Comparison of ENCODE assay signal across 2 cellular contexts in genomic region chr19:50646074-50646807, GRCh38.
TF ChIP-seq lines count a peak whose summit lies in the region.

No MANE protein-coding gene starts in this region.

TF ChIP-seq in HCT116, 20 proteins besides CTCF, POLR2A, EP300 and RAD21 (continued from another document):
- TF ChIP-seq TCF7L2 (IDR thresholded peaks at IDR 0.05; ENCODE audit: borderline replicate concordance, extremely low read depth, insufficient read depth, insufficient read length) (no peak), ZFX (IDR thresholded peaks at IDR 0.05) (no peak), REST (IDR thresholded peaks at IDR 0.05; ENCODE audit: low read depth) (no peak)

TF ChIP-seq in HepG2, 621 proteins besides CTCF, POLR2A, EP300 and RAD21:
- no peak for TF ChIP-seq DMTF1 (CRISPR knock-in tag; IDR thresholded peaks at IDR 0.05)
- no peak for TF ChIP-seq KDM4B (CRISPR knock-in tag; IDR thresholded peaks at IDR 0.05)
- no peak for TF ChIP-seq MNT (IDR thresholded peaks at IDR 0.05)
- no peak for TF ChIP-seq ZNF646 (CRISPR knock-in tag; IDR thresholded peaks at IDR 0.05)
- TF ChIP-seq HDAC2 (CRISPR knock-in tag; IDR thresholded peaks at IDR 0.05), result no peak
- no peak for TF ChIP-seq CREBL2 (CRISPR knock-in tag; IDR thresholded peaks at IDR 0.05; ENCODE audit: borderline replicate concordance)
- TF ChIP-seq ZNF124 (CRISPR knock-in tag; IDR thresholded peaks at IDR 0.05), result no peak
- TF ChIP-seq HOXD1 (CRISPR knock-in tag; IDR thresholded peaks at IDR 0.05), result no peak
- no peak for TF ChIP-seq AHR (CRISPR knock-in tag; IDR thresholded peaks at IDR 0.05)
- no peak for TF ChIP-seq SCMH1 (CRISPR knock-in tag; IDR thresholded peaks at IDR 0.05; ENCODE audit: borderline replicate concordance)
- no peak for TF ChIP-seq ZFY (CRISPR knock-in tag; IDR thresholded peaks at IDR 0.05)
- no peak for TF ChIP-seq ZNF660 (CRISPR knock-in tag; IDR thresholded peaks at IDR 0.05; ENCODE audit: borderline replicate concordance, low read depth)
- TF ChIP-seq NFKB2 (CRISPR knock-in tag; IDR thresholded peaks at IDR 0.05; ENCODE audit: borderline replicate concordance), result no peak
- no peak for TF ChIP-seq DBP (CRISPR knock-in tag; IDR thresholded peaks at IDR 0.05; ENCODE audit: not compliant biosample characterization)
- no peak for TF ChIP-seq ARNTL (CRISPR knock-in tag; IDR thresholded peaks at IDR 0.05)
- no peak for TF ChIP-seq SMAD3 (CRISPR knock-in tag; IDR thresholded peaks at IDR 0.05)
- no peak for TF ChIP-seq DDIT3 (CRISPR knock-in tag; IDR thresholded peaks at IDR 0.05)
- no peak for TF ChIP-seq ZNF225 (CRISPR knock-in tag; IDR thresholded peaks at IDR 0.05)
- TF ChIP-seq MEF2D (CRISPR knock-in tag; IDR thresholded peaks at IDR 0.05), result no peak
- TF ChIP-seq PAF1 (CRISPR knock-in tag; IDR thresholded peaks at IDR 0.05), result no peak
